Comparison of ENCODE assay signal across 17 cellular contexts in genomic region chr7:136234040-136234439, GRCh38.
"Had no signal": no experiment of that assay in that cellular context is flagged by ENCODE, and none has a peak within 500 bp of the region (broad histone marks: within the 10 kb centered on the region; RNA-seq: fewer than 3 reads in every experiment).

No MANE protein-coding gene starts in this region.

- DNase-seq: cortex of kidney; dorsolateral prefrontal cortex; effector memory CD8-positive, alpha-beta T cell; foreskin fibroblast; kidney; left cardiac atrium; left ventricle myocardium inferior; lower lobe of right lung; midbrain; occipital lobe; pancreas; right lobe of liver; stimulated activated CD4-positive, alpha-beta T cell treated with anti-CD3 and anti-CD28 coated beads, Interleukin-4, amount 100 ng/mL, for 24 hours; stimulated activated naive B cell treated with anti-CD40 and anti-IgM and Interleukin-4, amounts not matched to agents 10 μg/mL and 1 μg/mL and 100 μg/mL, for 72 hours; stimulated activated naive CD8-positive, alpha-beta T cell treated with anti-CD3 and anti-CD28 coated beads, Interleukin-15, amount 100 ng/mL, for 72 hours; testis; upper lobe of right lung had no signal
